Comparison of ENCODE assay signal across 12 cellular contexts in the genomic region with DNA sequence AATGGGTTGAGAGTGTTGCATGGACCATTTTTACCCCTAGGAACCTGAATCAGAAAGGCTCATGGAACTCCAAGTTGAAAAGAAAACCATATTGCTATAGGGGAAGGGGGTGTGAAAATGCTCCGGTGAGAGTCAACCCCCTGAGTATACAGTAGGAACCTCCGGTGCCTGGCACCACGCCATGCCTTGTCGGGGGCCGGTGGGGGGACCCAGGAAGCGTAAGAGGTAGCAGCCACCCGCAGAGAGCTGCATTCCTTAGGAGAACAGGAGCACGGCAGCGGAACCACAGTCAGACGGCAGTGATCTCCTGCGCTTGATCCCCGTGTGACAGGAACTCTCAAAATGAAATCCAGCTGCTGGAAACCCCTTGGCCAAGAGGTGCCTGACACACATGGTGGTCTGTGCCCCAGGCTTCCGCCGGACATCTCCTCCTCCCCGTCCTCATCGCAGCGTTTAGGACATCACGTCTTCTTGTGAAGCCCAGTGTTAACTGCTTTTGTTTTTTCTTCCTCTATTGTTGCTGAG.
DNase-seq lines count a peak whose midpoint lies in the region; ATAC-seq and FAIRE-seq lines count a peak whose summit lies in the region.
"Had no signal": no experiment of that assay in that cellular context is flagged by ENCODE, and none has a peak within 500 bp of the region (broad histone marks: within the 10 kb centered on the region; RNA-seq: fewer than 3 reads in every experiment).

No MANE protein-coding gene starts in this region.

- no peak for ATAC-seq in stimulated activated memory B cell treated with anti-CD40 and anti-IgM and Interleukin-4, amounts not matched to agents 10 μg/mL and 1 μg/mL and 100 μg/mL, for 72 hours
- ATAC-seq in GM21526 (IDR thresholded peaks at IDR 0.05; ENCODE audit: low FRiP score, unreplicated experiment): no peak

- H3K36me3 Mint-ChIP-seq in activated naive CD4-positive, alpha-beta T cell treated with anti-CD3 and anti-CD28 coated beads for 36 hours (ENCODE audit: low read depth): peaks cover 73% of the 10 kb centered on the region
- peaks cover 94% of the 10 kb centered on the region for H3K36me3 Mint-ChIP-seq in activated naive CD4-positive, alpha-beta T cell treated with anti-CD3 and anti-CD28 coated beads, Interleukin-2, amount 10 ng/mL, durations not matched to agents 7 days and 5 days
- H3K36me3 Mint-ChIP-seq in activated naive CD8-positive, alpha-beta T cell treated with anti-CD3 and anti-CD28 coated beads for 36 hours: peaks cover 94% of the 10 kb centered on the region
- H3K36me3 Mint-ChIP-seq in stimulated activated memory B cell treated with anti-CD40 and anti-IgM and Interleukin-4, amounts not matched to agents 10 μg/mL and 1 μg/mL and 100 μg/mL, for 72 hours: peaks cover 88% of the 10 kb centered on the region

- CTCF ChIA-PET in activated naive CD4-positive, alpha-beta T cell treated with anti-CD3 and anti-CD28 coated beads for 36 hours (lab: Charles Lee): no interaction called here
- CTCF ChIA-PET in activated naive CD4-positive, alpha-beta T cell treated with anti-CD3 and anti-CD28 coated beads, Interleukin-2, amount 10 ng/mL, durations not matched to agents 7 days and 5 days (lab: Charles Lee): no interaction called here

- H3K27ac Mint-ChIP-seq in activated naive CD4-positive, alpha-beta T cell treated with anti-CD3 and anti-CD28 coated beads for 36 hours: peak overlapping the region; percentile 85
- no peak overlapping the region for H3K27ac Mint-ChIP-seq in activated naive CD4-positive, alpha-beta T cell treated with anti-CD3 and anti-CD28 coated beads, Interleukin-2, amount 10 ng/mL, durations not matched to agents 7 days and 5 days
- peak overlapping the region; percentile 86 for H3K27ac Mint-ChIP-seq in activated naive CD8-positive, alpha-beta T cell treated with anti-CD3 and anti-CD28 coated beads for 36 hours
- H3K27ac Mint-ChIP-seq in stimulated activated memory B cell treated with anti-CD40 and anti-IgM and Interleukin-4, amounts not matched to agents 10 μg/mL and 1 μg/mL and 100 μg/mL, for 72 hours: peak overlapping the region; percentile 89

- H3K4me1 Mint-ChIP-seq in activated naive CD4-positive, alpha-beta T cell treated with anti-CD3 and anti-CD28 coated beads for 36 hours (ENCODE audit: low read depth): peaks cover 99% of the 10 kb centered on the region
- peaks cover 91% of the 10 kb centered on the region for H3K4me1 Mint-ChIP-seq in activated naive CD4-positive, alpha-beta T cell treated with anti-CD3 and anti-CD28 coated beads, Interleukin-2, amount 10 ng/mL, durations not matched to agents 7 days and 5 days
- H3K4me1 Mint-ChIP-seq in activated naive CD8-positive, alpha-beta T cell treated with anti-CD3 and anti-CD28 coated beads for 36 hours: peaks cover 97% of the 10 kb centered on the region
- H3K4me1 Mint-ChIP-seq in stimulated activated memory B cell treated with anti-CD40 and anti-IgM and Interleukin-4, amounts not matched to agents 10 μg/mL and 1 μg/mL and 100 μg/mL, for 72 hours: peaks cover 90% of the 10 kb centered on the region

- intact Hi-C loops in activated naive CD4-positive, alpha-beta T cell treated with anti-CD3 and anti-CD28 coated beads for 36 hours (cut with micrococcal nuclease): no loop called here

- peaks cover 11% of the 10 kb centered on the region for H3K9me3 Mint-ChIP-seq in activated naive CD4-positive, alpha-beta T cell treated with anti-CD3 and anti-CD28 coated beads for 36 hours
- H3K9me3 Mint-ChIP-seq in activated naive CD4-positive, alpha-beta T cell treated with anti-CD3 and anti-CD28 coated beads, Interleukin-2, amount 10 ng/mL, durations not matched to agents 7 days and 5 days: peaks cover 2% of the 10 kb centered on the region
- H3K9me3 Mint-ChIP-seq in activated naive CD8-positive, alpha-beta T cell treated with anti-CD3 and anti-CD28 coated beads for 36 hours: peaks cover 14% of the 10 kb centered on the region
- H3K9me3 Mint-ChIP-seq in stimulated activated memory B cell treated with anti-CD40 and anti-IgM and Interleukin-4, amounts not matched to agents 10 μg/mL and 1 μg/mL and 100 μg/mL, for 72 hours: no peaks in the 10 kb centered on the region

- no peak for DNase-seq in activated naive CD4-positive, alpha-beta T cell treated with anti-CD3 and anti-CD28 coated beads for 36 hours
- no peak for DNase-seq in activated naive CD4-positive, alpha-beta T cell treated with anti-CD3 and anti-CD28 coated beads, Interleukin-2, amount 10 ng/mL, durations not matched to agents 7 days and 5 days
- DNase-seq in activated naive CD8-positive, alpha-beta T cell treated with anti-CD3 and anti-CD28 coated beads for 36 hours: no peak
- DNase-seq in kidney glomerular epithelial cell (lab: John Stamatoyannopoulos, UW) (peak; percentile 37), SW480 (ENCODE audit: low spot score) (no peak), GM19239 (ENCODE audit: insufficient read length, low spot score) (no peak)
- DNase-seq: DMS153, GM23248, hippocampal formation, NCI-H2227 treated with DMSO at 0.1 percent for 48 hours had no signal

- FAIRE-seq in GM19239 (lab: Jason Lieb, UNC): no peak

- no peak overlapping the region for H3K4me3 Mint-ChIP-seq in activated naive CD4-positive, alpha-beta T cell treated with anti-CD3 and anti-CD28 coated beads for 36 hours
- H3K4me3 Mint-ChIP-seq in activated naive CD4-positive, alpha-beta T cell treated with anti-CD3 and anti-CD28 coated beads, Interleukin-2, amount 10 ng/mL, durations not matched to agents 7 days and 5 days: no peak overlapping the region
- H3K4me3 Mint-ChIP-seq in activated naive CD8-positive, alpha-beta T cell treated with anti-CD3 and anti-CD28 coated beads for 36 hours: peak overlapping the region; percentile 16
- no peak overlapping the region for H3K4me3 Mint-ChIP-seq in stimulated activated memory B cell treated with anti-CD40 and anti-IgM and Interleukin-4, amounts not matched to agents 10 μg/mL and 1 μg/mL and 100 μg/mL, for 72 hours

- no peaks in the 10 kb centered on the region for H3K27me3 Mint-ChIP-seq in activated naive CD4-positive, alpha-beta T cell treated with anti-CD3 and anti-CD28 coated beads for 36 hours (ENCODE audit: low read depth)
- H3K27me3 Mint-ChIP-seq in activated naive CD4-positive, alpha-beta T cell treated with anti-CD3 and anti-CD28 coated beads, Interleukin-2, amount 10 ng/mL, durations not matched to agents 7 days and 5 days: no peaks in the 10 kb centered on the region
- H3K27me3 Mint-ChIP-seq in activated naive CD8-positive, alpha-beta T cell treated with anti-CD3 and anti-CD28 coated beads for 36 hours: no peaks in the 10 kb centered on the region
- no peaks in the 10 kb centered on the region for H3K27me3 Mint-ChIP-seq in stimulated activated memory B cell treated with anti-CD40 and anti-IgM and Interleukin-4, amounts not matched to agents 10 μg/mL and 1 μg/mL and 100 μg/mL, for 72 hours
